Comparison of ENCODE assay signal across 1 cellular context in the genomic region with DNA sequence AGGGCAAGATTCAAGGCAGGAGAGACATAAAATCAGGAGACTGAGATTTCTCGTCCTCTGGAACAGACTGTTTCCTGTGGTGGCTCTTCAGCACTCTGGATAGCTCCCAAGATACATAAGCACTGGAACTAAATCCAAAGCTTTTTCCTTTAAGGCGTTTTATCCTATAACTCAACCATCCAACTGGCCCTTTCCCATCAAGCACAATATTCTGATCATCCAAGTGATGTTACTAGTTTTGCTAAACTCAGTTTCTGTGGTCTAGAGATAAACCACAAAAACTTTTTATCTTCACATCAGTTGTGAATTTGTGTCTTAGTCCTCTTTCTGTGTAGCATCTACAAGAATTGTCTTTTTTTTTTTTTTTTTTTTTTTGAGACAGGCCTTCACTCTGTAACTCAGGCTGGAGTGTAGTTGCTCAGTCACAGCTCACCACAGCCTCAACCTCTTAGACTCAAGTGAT.
TF ChIP-seq lines count a peak whose summit lies in the region.

No MANE protein-coding gene starts in this region.

TF ChIP-seq in HepG2, 621 proteins besides CTCF, POLR2A, EP300 and RAD21 (continued from another document):
- TF ChIP-seq, protein P1, sequence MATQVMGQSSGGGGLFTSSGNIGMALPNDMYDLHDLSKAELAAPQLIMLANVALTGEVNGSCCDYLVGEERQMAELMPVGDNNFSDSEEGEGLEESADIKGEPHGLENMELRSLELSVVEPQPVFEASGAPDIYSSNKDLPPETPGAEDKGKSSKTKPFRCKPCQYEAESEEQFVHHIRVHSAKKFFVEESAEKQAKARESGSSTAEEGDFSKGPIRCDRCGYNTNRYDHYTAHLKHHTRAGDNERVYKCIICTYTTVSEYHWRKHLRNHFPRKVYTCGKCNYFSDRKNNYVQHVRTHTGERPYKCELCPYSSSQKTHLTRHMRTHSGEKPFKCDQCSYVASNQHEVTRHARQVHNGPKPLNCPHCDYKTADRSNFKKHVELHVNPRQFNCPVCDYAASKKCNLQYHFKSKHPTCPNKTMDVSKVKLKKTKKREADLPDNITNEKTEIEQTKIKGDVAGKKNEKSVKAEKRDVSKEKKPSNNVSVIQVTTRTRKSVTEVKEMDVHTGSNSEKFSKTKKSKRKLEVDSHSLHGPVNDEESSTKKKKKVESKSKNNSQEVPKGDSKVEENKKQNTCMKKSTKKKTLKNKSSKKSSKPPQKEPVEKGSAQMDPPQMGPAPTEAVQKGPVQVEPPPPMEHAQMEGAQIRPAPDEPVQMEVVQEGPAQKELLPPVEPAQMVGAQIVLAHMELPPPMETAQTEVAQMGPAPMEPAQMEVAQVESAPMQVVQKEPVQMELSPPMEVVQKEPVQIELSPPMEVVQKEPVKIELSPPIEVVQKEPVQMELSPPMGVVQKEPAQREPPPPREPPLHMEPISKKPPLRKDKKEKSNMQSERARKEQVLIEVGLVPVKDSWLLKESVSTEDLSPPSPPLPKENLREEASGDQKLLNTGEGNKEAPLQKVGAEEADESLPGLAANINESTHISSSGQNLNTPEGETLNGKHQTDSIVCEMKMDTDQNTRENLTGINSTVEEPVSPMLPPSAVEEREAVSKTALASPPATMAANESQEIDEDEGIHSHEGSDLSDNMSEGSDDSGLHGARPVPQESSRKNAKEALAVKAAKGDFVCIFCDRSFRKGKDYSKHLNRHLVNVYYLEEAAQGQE (IDR thresholded peaks at IDR 0.05; ENCODE audit: borderline replicate concordance in 1 of 2, low read depth in 1 of 2, low read length in 2 of 2), result peak; percentile 56 to 97
- peak; percentile 74; the same call in 1 of the 2 replicates for TF ChIP-seq EHMT2 (IDR thresholded peaks at IDR 0.05; ENCODE audit: borderline replicate concordance, low read depth, low read length)
- TF ChIP-seq ZNF335 (CRISPR knock-in tag; IDR thresholded peaks at IDR 0.05), result no peak
- TF ChIP-seq, protein P2, sequence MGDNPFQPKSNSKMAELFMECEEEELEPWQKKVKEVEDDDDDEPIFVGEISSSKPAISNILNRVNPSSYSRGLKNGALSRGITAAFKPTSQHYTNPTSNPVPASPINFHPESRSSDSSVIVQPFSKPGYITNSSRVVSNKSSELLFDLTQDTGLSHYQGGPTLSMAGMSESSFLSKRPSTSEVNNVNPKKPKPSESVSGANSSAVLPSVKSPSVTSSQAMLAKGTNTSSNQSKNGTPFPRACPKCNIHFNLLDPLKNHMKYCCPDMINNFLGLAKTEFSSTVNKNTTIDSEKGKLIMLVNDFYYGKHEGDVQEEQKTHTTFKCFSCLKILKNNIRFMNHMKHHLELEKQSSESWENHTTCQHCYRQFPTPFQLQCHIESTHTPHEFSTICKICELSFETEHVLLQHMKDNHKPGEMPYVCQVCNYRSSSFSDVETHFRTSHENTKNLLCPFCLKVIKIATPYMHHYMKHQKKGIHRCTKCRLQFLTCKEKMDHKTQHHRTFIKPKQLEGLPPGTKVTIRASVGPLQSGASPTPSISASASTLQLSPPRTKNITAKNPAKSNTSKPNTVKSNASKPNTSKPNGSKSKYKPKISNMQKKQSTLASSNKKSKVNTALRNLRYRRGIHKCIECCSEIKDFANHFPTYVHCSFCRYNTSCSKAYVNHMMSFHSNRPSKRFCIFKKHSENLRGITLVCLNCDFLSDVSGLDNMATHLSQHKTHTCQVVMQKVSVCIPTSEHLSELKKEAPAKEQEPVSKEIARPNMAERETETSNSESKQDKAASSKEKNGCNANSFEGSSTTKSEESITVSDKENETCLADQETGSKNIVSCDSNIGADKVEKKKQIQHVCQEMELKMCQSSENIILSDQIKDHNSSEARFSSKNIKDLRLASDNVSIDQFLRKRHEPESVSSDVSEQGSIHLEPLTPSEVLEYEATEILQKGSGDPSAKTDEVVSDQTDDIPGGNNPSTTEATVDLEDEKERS (CRISPR knock-in tag; IDR thresholded peaks at IDR 0.05), result no peak
- no peak for TF ChIP-seq ZBTB8A (CRISPR knock-in tag; IDR thresholded peaks at IDR 0.05; ENCODE audit: borderline replicate concordance, low read depth)
- no peak for TF ChIP-seq ZNF790 (CRISPR knock-in tag; IDR thresholded peaks at IDR 0.05; ENCODE audit: borderline replicate concordance)
- no peak for TF ChIP-seq ZSCAN9 (CRISPR knock-in tag; IDR thresholded peaks at IDR 0.05; ENCODE audit: borderline replicate concordance)
- TF ChIP-seq, protein P3, sequence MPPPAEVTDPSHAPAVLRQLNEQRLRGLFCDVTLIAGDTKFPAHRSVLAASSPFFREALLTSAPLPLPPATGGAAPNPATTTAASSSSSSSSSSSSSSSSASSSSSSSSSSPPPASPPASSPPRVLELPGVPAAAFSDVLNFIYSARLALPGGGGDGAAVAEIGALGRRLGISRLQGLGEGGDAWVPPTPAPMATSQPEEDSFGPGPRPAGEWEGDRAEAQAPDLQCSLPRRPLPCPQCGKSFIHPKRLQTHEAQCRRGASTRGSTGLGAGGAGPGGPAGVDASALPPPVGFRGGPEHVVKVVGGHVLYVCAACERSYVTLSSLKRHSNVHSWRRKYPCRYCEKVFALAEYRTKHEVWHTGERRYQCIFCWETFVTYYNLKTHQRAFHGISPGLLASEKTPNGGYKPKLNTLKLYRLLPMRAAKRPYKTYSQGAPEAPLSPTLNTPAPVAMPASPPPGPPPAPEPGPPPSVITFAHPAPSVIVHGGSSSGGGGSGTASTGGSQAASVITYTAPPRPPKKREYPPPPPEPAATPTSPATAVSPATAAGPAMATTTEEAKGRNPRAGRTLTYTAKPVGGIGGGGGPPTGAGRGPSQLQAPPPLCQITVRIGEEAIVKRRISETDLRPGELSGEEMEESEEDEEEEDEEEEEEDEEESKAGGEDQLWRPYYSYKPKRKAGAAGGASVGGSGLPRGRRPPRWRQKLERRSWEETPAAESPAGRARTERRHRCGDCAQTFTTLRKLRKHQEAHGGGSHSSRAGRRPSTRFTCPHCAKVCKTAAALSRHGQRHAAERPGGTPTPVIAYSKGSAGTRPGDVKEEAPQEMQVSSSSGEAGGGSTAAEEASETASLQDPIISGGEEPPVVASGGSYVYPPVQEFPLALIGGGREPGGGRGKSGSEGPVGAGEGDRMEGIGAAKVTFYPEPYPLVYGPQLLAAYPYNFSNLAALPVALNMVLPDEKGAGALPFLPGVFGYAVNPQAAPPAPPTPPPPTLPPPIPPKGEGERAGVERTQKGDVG (CRISPR knock-in tag; IDR thresholded peaks at IDR 0.05; ENCODE audit: borderline replicate concordance), result no peak
- TF ChIP-seq, protein P4, sequence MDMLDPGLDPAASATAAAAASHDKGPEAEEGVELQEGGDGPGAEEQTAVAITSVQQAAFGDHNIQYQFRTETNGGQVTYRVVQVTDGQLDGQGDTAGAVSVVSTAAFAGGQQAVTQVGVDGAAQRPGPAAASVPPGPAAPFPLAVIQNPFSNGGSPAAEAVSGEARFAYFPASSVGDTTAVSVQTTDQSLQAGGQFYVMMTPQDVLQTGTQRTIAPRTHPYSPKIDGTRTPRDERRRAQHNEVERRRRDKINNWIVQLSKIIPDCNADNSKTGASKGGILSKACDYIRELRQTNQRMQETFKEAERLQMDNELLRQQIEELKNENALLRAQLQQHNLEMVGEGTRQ (IDR thresholded peaks at IDR 0.05; ENCODE audit: low read depth, low read length), result no peak
- TF ChIP-seq, protein P4 (CRISPR knock-in tag; IDR thresholded peaks at IDR 0.05; ENCODE audit: borderline replicate concordance), result no peak
- TF ChIP-seq ZNF121 (CRISPR knock-in tag; IDR thresholded peaks at IDR 0.05), result no peak
